ENCODE assay signal across 7 cellular contexts in the genomic region with DNA sequence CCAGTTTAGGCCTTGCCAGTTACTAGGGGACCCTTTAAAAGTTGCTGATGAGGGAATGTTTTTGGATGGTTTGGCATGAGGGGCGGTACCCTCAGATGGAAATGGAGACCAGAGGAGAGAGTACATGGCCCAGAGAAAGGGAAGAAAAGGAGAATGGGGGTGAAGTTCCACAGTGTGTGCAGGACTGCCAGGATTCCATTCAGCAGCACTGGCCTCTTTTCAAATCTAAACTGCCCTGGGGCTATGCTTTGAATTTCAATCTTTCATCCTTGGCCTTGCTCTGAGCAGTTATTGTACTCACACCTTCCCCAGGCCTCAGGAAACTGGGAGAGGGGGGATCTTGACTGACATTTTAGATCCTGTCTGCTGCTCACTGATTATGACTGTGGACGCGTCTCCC. TPM values are rescaled to one million over a fixed set of nuclear protein-coding genes. Genes with fewer than 3 reads are reported as not detected.
DNase-seq lines count a peak whose midpoint lies in the region; ATAC-seq and TF ChIP-seq lines count a peak whose summit lies in the region.
"Had no signal": no experiment of that assay in that cellular context is flagged by ENCODE, and none has a peak within 500 bp of the region (broad histone marks: within the 10 kb centered on the region; RNA-seq: fewer than 3 reads in every experiment).

No MANE protein-coding gene starts in this region.

- peak overlapping the region; percentile 100 for H3K27ac Mint-ChIP-seq in activated CD8-positive, alpha-beta memory T cell treated with anti-CD3 and anti-CD28 coated beads, Interleukin-2, amount 10 ng/mL, durations not matched to agents 7 days and 5 days

- ATAC-seq in activated CD8-positive, alpha-beta memory T cell treated with anti-CD3 and anti-CD28 coated beads, Interleukin-2, amount 10 ng/mL, durations not matched to agents 7 days and 5 days, result no peak
- ATAC-seq in esophagus mucosa (no peak), HG02798 (IDR thresholded peaks at IDR 0.05; ENCODE audit: poor library complexity, unreplicated experiment) (no peak)

- CTCF ChIA-PET in activated CD8-positive, alpha-beta memory T cell treated with anti-CD3 and anti-CD28 coated beads, Interleukin-2, amount 10 ng/mL, durations not matched to agents 7 days and 5 days (lab: Charles Lee), result interaction anchor here (1.5 to 4.8 kb wide), 3 partner anchors 11 to 96 kb away, joined by 5 to 29 read pairs (median 7); a partner anchor contains a TSS

- H3K27ac ChIP-seq in temporal lobe (ENCODE audit: low read depth, low read length), result peak overlapping the region; percentile 97

- H3K4me3 Mint-ChIP-seq in activated CD8-positive, alpha-beta memory T cell treated with anti-CD3 and anti-CD28 coated beads, Interleukin-2, amount 10 ng/mL, durations not matched to agents 7 days and 5 days, result peak overlapping the region; percentile 96

- TF ChIP-seq CTCF in epithelial cell of proximal tubule (conservative IDR thresholded peaks at IDR 0.05; ENCODE audit: low read depth, low read length), result no peak

- no peaks in the 10 kb centered on the region for H3K9me3 Mint-ChIP-seq in activated CD8-positive, alpha-beta memory T cell treated with anti-CD3 and anti-CD28 coated beads, Interleukin-2, amount 10 ng/mL, durations not matched to agents 7 days and 5 days (ENCODE audit: low read depth)

- H3K4me1 Mint-ChIP-seq in activated CD8-positive, alpha-beta memory T cell treated with anti-CD3 and anti-CD28 coated beads, Interleukin-2, amount 10 ng/mL, durations not matched to agents 7 days and 5 days, result peaks cover 50% of the 10 kb centered on the region

- H3K36me3 Mint-ChIP-seq in activated CD8-positive, alpha-beta memory T cell treated with anti-CD3 and anti-CD28 coated beads, Interleukin-2, amount 10 ng/mL, durations not matched to agents 7 days and 5 days, result peaks cover 68% of the 10 kb centered on the region

- no peak for DNase-seq in activated CD8-positive, alpha-beta memory T cell treated with anti-CD3 and anti-CD28 coated beads, Interleukin-2, amount 10 ng/mL, durations not matched to agents 7 days and 5 days
- no peak for DNase-seq in activated CD8-positive, alpha-beta memory T cell treated with anti-CD3 and anti-CD28 coated beads for 24 hours
- no peak for DNase-seq in epithelial cell of proximal tubule (ENCODE audit: low read depth)
- DNase-seq: stimulated activated CD4-positive, alpha-beta T cell treated with anti-CD3 and anti-CD28 coated beads, Interleukin-4, amount 100 ng/mL, for 4 hours had no signal

- H3K27me3 Mint-ChIP-seq in activated CD8-positive, alpha-beta memory T cell treated with anti-CD3 and anti-CD28 coated beads, Interleukin-2, amount 10 ng/mL, durations not matched to agents 7 days and 5 days, result no peaks in the 10 kb centered on the region

- H3K4me3 ChIP-seq in epithelial cell of proximal tubule (ENCODE audit: low read depth, low read length), result peak overlapping the region; percentile 88

RNA-seq across cellular contexts. Expression of a gene that starts 3.0 kb away (rescaled TPM):
- total RNA-seq in activated CD8-positive, alpha-beta memory T cell treated with anti-CD3 and anti-CD28 coated beads, Interleukin-2, amount 10 ng/mL, durations not matched to agents 7 days and 5 days, result 100 to 1,000 TPM; 213 to 259 TPM
- total RNA-seq in epithelial cell of proximal tubule (97.4 and 219 TPM in 2 replicates), temporal lobe (66.9 TPM), esophagus mucosa (233 TPM)

RNA-seq across cellular contexts. Expression of a gene that starts 37.5 kb away (rescaled TPM):
- not detected for total RNA-seq in activated CD8-positive, alpha-beta memory T cell treated with anti-CD3 and anti-CD28 coated beads, Interleukin-2, amount 10 ng/mL, durations not matched to agents 7 days and 5 days
- not detected in 2 replicates for total RNA-seq in epithelial cell of proximal tubule
- total RNA-seq in temporal lobe, result 8.9 TPM
- total RNA-seq in esophagus mucosa, result not detected

RNA-seq across cellular contexts. Expression of a gene that starts 44.3 kb away (rescaled TPM):
- total RNA-seq in activated CD8-positive, alpha-beta memory T cell treated with anti-CD3 and anti-CD28 coated beads, Interleukin-2, amount 10 ng/mL, durations not matched to agents 7 days and 5 days, result 10 to 100 TPM; 82.9 to 83.9 TPM
- 55.3 and 87.4 TPM in 2 replicates for total RNA-seq in epithelial cell of proximal tubule
- 28.8 TPM for total RNA-seq in temporal lobe
- 41.0 TPM for total RNA-seq in esophagus mucosa

RNA-seq across cellular contexts. Expression of a gene that starts 51.0 kb away (rescaled TPM):
- not detected for total RNA-seq in activated CD8-positive, alpha-beta memory T cell treated with anti-CD3 and anti-CD28 coated beads, Interleukin-2, amount 10 ng/mL, durations not matched to agents 7 days and 5 days
- total RNA-seq in epithelial cell of proximal tubule (not detected in 2 replicates), temporal lobe (not detected), esophagus mucosa (not detected)

RNA-seq across cellular contexts. Expression of a gene that starts 51.8 kb away (rescaled TPM):
- 10 to 100 TPM; 30.8 to 38.4 TPM for total RNA-seq in activated CD8-positive, alpha-beta memory T cell treated with anti-CD3 and anti-CD28 coated beads, Interleukin-2, amount 10 ng/mL, durations not matched to agents 7 days and 5 days
- total RNA-seq in epithelial cell of proximal tubule, result 21.2 and 28.6 TPM in 2 replicates
- 27.3 TPM for total RNA-seq in temporal lobe
- 25.1 TPM for total RNA-seq in esophagus mucosa
